ENCODE assay signal across 8 cellular contexts in the genomic region with DNA sequence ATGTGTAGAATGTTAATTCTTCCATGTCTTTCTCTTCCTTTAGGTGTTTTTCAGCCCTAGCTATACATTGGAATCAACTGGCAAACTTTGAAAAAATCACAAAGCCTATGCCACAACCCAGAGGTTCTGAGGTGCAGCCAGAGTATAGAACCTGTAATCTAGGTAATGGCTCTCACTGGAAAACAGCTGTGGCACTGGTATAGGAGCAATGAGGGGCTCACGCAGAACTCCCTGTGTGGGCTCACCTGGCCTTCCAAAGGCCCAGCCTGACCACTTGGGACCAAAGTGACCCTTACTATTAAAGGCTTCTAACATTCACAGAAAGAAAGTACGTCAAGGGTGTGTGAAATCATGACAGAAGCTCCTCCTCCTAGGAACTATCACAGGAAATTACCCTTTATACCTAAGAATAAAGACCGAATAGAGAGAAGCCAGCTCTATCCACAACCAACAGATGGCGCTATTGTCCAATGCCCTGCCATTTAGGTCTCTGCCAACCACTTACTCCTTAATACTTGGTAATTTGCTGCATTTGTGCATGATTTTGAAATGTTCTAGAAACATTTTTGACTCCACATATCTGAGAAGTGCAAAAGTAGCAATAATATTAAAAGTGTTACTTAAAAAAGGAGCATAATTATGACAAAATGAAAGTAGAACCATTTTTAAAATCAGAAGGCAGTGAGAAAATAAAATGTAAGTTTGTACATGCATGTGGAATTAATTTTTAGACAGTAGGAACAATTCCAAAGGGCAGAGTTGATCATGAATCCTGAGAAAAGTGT.
DNase-seq lines count a peak whose midpoint lies in the region; ATAC-seq and TF ChIP-seq lines count a peak whose summit lies in the region.

No MANE protein-coding gene starts in this region.

- H3K79me2 ChIP-seq in fibroblast of lung (ENCODE audit: control insufficient read depth, insufficient read depth, low read length), result no peaks in the 10 kb centered on the region

- H3K4me1 ChIP-seq in fibroblast of lung (ENCODE audit: control insufficient read depth, extremely low read depth, insufficient read depth, low read length) (peaks cover 5% of the 10 kb centered on the region), ovary (ENCODE audit: insufficient read depth) (peaks cover 3% of the 10 kb centered on the region)

- H4K20me1 ChIP-seq in fibroblast of lung (ENCODE audit: control insufficient read depth, extremely low read depth, insufficient read depth, low read length), result no peaks in the 10 kb centered on the region

- H3K4me3 ChIP-seq in fibroblast of lung (replicated peaks in 1 of 4; ENCODE audit: control extremely low read depth in 1 of 4, insufficient read depth in 1 of 4, low read depth in 3 of 4, low read length in 4 of 4) (no peak overlapping the region), ovary (no peak overlapping the region)

- H3K27ac ChIP-seq in fibroblast of lung (ENCODE audit: insufficient read depth, low read length) (no peak overlapping the region), ovary (no peak overlapping the region)

- H3K9ac ChIP-seq in fibroblast of lung (ENCODE audit: insufficient read depth, low read length), result no peak overlapping the region

- 40% methylated on average over 4 of the region's 4 CpGs for WGBS in ovary, 3 donors

- peak; percentile 65 for ATAC-seq in HG02852 (IDR thresholded peaks at IDR 0.05; ENCODE audit: unreplicated experiment)

- intact Hi-C loops in ovary (cut with DNase I), result loop anchor here in 2 of 4 donors (5.0 to 10.0 kb wide), 2 partner anchors 89 to 97 kb away; partner anchors contain the start of gene HAO2 (in 1 of the 2)

- peak; percentile 97 to 98 for TF ChIP-seq CTCF in fibroblast of lung (conservative IDR thresholded peaks at IDR 0.05 in 1 of 2, IDR thresholded peaks at IDR 0.05 in 1 of 2; ENCODE audit: low read depth in 1 of 2, low read length in 2 of 2)
- peak in 2 of 3 donors; percentile 36 to 45 for TF ChIP-seq CTCF in ovary (IDR thresholded peaks at IDR 0.05)

- H3K36me3 ChIP-seq in fibroblast of lung (ENCODE audit: control insufficient read depth, insufficient read depth, low read length) (no peaks in the 10 kb centered on the region), ovary (no peaks in the 10 kb centered on the region)

- no peak for TF ChIP-seq POLR2A in ovary (IDR thresholded peaks at IDR 0.05)

- H3K4me2 ChIP-seq in fibroblast of lung (ENCODE audit: extremely low read depth, insufficient read depth, low read length), result no peak overlapping the region

- no peak for TF ChIP-seq EP300 in ovary (IDR thresholded peaks at IDR 0.05)

- H3K9me3 ChIP-seq in fibroblast of lung (ENCODE audit: control insufficient read depth, insufficient read depth, low read depth, low read length), result no peaks in the 10 kb centered on the region
- H3K9me3 ChIP-seq in ovary, result no peaks in the 10 kb centered on the region

- H3K27me3 ChIP-seq in fibroblast of lung (ENCODE audit: control insufficient read depth, insufficient read depth, low read length) (peaks cover 2% of the 10 kb centered on the region), ovary (no peaks in the 10 kb centered on the region)

- H2AFZ ChIP-seq in fibroblast of lung (ENCODE audit: low read length), result no peak overlapping the region

- peak; percentile 15 to 18 for DNase-seq in activated CD4-positive, alpha-beta T cell treated with anti-CD3 and anti-CD28 coated beads for 24 hours (ENCODE audit: low read depth in 2 of 2)
- no peak for DNase-seq in activated CD4-positive, alpha-beta T cell treated with anti-CD3 and anti-CD28 coated beads for 1 hour
- DNase-seq in NCI-H2196 treated with DMSO at 0.1 percent for 48 hours (lab: John Stamatoyannopoulos, UW; ENCODE audit: unreplicated experiment), result peak; percentile 13
- DNase-seq in activated CD4-positive, alpha-beta T cell treated with anti-CD3 and anti-CD28 coated beads for 48 hours, result peak; percentile 56
- DNase-seq in fibroblast of lung (ENCODE audit: low read depth in 2 of 2), result peak; percentile 47 to 80
- peak in 4 of 5 donors; percentile 21 to 52 (median 39) for DNase-seq in ovary
- no peak for DNase-seq in activated CD4-positive, CD25-positive, alpha-beta regulatory T cell treated with anti-CD3 and anti-CD28 coated beads, Interleukin-2, amount 50 U/mL, for 72 hours

Comparison
In these comparisons a context has a peak if more than half of its experiments do, and no peak if none do; other contexts are left out.
1. DNase-seq: peak in activated CD4-positive, alpha-beta T cell treated with anti-CD3 and anti-CD28 coated beads for 24 hours (2 of 2), NCI-H2196 treated with DMSO at 0.1 percent for 48 hours (single experiment), activated CD4-positive, alpha-beta T cell treated with anti-CD3 and anti-CD28 coated beads for 48 hours (single experiment), fibroblast of lung (2 of 2) and ovary (4 of 5); none in activated CD4-positive, alpha-beta T cell treated with anti-CD3 and anti-CD28 coated beads for 1 hour (single experiment) and activated CD4-positive, CD25-positive, alpha-beta regulatory T cell treated with anti-CD3 and anti-CD28 coated beads, Interleukin-2, amount 50 U/mL, for 72 hours (single experiment).